ENCODE assay signal across 10 cellular contexts in genomic region chr19:13825489-13826475, GRCh38.
A peak's percentile ranks its signal among the peaks of the same experiment; 100 is the strongest.
DNase-seq lines count a peak whose midpoint lies in the region; ATAC-seq and TF ChIP-seq lines count a peak whose summit lies in the region.
"Had no signal": no experiment of that assay in that cellular context is flagged by ENCODE, and none has a peak within 500 bp of the region (broad histone marks: within the 10 kb centered on the region; RNA-seq: fewer than 3 reads in every experiment).

No MANE protein-coding gene starts in this region.

- no peaks in the 10 kb centered on the region for H3K27me3 Mint-ChIP-seq in nephron (ENCODE audit: low read depth)

- DNase-seq in DMS53 (lab: John Stamatoyannopoulos, UW) (peak; percentile 48), DMS53 treated with DMSO at 0.1 percent for 48 hours (lab: John Stamatoyannopoulos, UW; ENCODE audit: unreplicated experiment) (no peak), adipocyte (ENCODE audit: low read depth) (peak; percentile 23), NCI-H1105 (lab: John Stamatoyannopoulos, UW) (no peak)
- DNase-seq in activated T-cell treated with anti-CD3 and anti-CD28 coated beads, Interleukin-2, amount 50 U/mL, for 1 hour = no peak
- DNase-seq: small intestine, transverse colon had no signal

- CTCF ChIA-PET in HEK293 (lab: Yijun Ruan, JAX) = interaction anchor here (0.6 to 2.2 kb wide), 3 partner anchors 36 to 953 kb away, joined by 3 to 7 read pairs (median 4); no protein-coding TSS in a partner anchor

- no peak overlapping the region for H3K27ac ChIP-seq in HEK293 (ENCODE audit: extremely low read depth, low read depth, low read length)
- H3K27ac ChIP-seq: transverse colon had no signal

- H3K9me3 ChIP-seq in HEK293 (ENCODE audit: control insufficient read depth, insufficient read depth, low read depth, low read length) = no peaks in the 10 kb centered on the region
- H3K9me3 ChIP-seq in adipocyte (ENCODE audit: control insufficient read depth, low read length) = no peaks in the 10 kb centered on the region
- H3K9me3 ChIP-seq: transverse colon had no signal

- H3K4me3 Mint-ChIP-seq in nephron = no peak overlapping the region

- no peaks in the 10 kb centered on the region for H3K4me1 ChIP-seq in HEK293 (ENCODE audit: control insufficient read depth, insufficient read depth, low read length)
- H3K4me1 ChIP-seq in adipocyte (ENCODE audit: control insufficient read depth, insufficient read depth, low read length) = peaks cover 12% of the 10 kb centered on the region
- H3K4me1 ChIP-seq: transverse colon had no signal

- no peak overlapping the region for H3K9ac ChIP-seq in adipocyte (ENCODE audit: low read length)

- H3K36me3 ChIP-seq in HEK293 (ENCODE audit: control insufficient read depth in 2 of 2, insufficient read depth in 1 of 2, low read length in 2 of 2) (peaks cover 0 to 21% of the 10 kb centered on the region in 2 experiments; a peak in 2 of 3 replicates), adipocyte (ENCODE audit: control insufficient read depth, insufficient read depth, low read length, severe bottlenecking) (no peaks in the 10 kb centered on the region)
- H3K36me3 ChIP-seq: transverse colon had no signal

- H3K27me3 ChIP-seq in adipocyte (replicated peaks; ENCODE audit: control insufficient read depth, insufficient read depth, low read length) = no peaks in the 10 kb centered on the region
- H3K27me3 ChIP-seq: transverse colon had no signal

- TF ChIP-seq CTCF in HEK293 (tag by site-specific recombination; IDR thresholded peaks at IDR 0.05) (0 out of 2 replicates have a peak, but pooled peaks have one; percentile 3), nephron (IDR thresholded peaks at IDR 0.05; ENCODE audit: unreplicated experiment in 3 of 3) (no peak)

- POLR2A ChIA-PET in HEK293 (lab: Yijun Ruan, JAX) = interaction anchor here (0.7 kb wide), 1 partner anchor 168 kb away, joined by 5 read pairs; no protein-coding TSS in a partner anchor

- no peak for ATAC-seq in GM18519 (IDR thresholded peaks at IDR 0.05; ENCODE audit: low FRiP score, unreplicated experiment)

- H3K27ac Mint-ChIP-seq in nephron = peak overlapping the region; percentile 30 to 81 (median 63)

- H3K36me3 Mint-ChIP-seq in nephron (ENCODE audit: low read depth) = peaks cover 60% of the 10 kb centered on the region

- peaks cover 8% of the 10 kb centered on the region for H3K4me1 Mint-ChIP-seq in nephron

- no peaks in the 10 kb centered on the region for H3K9me3 Mint-ChIP-seq in nephron

- H3K4me3 ChIP-seq in HEK293 (ENCODE audit: low read depth, low read length) = no peak overlapping the region
- H3K4me3 ChIP-seq in adipocyte (ENCODE audit: low read length) = no peak overlapping the region
- H3K4me3 ChIP-seq: transverse colon had no signal

TF ChIP-seq in HEK293, 187 proteins besides CTCF, POLR2A, EP300 and RAD21:
- TF ChIP-seq ZNF792 (tag by site-specific recombination; IDR thresholded peaks at IDR 0.05) (no peak), ZNF76 (tag by site-specific recombination; IDR thresholded peaks at IDR 0.05; ENCODE audit: borderline replicate concordance, low read depth) (peak; percentile 42; the same call in 1 of the 2 replicates), ZNF561 (tag by site-specific recombination; IDR thresholded peaks at IDR 0.05; ENCODE audit: borderline replicate concordance) (no peak), ZNF266 (tag by site-specific recombination; IDR thresholded peaks at IDR 0.05; ENCODE audit: low read depth) (peak; percentile 39; the same call in 1 of the 2 replicates), SP3 (tag by site-specific recombination; IDR thresholded peaks at IDR 0.05) (peak; percentile 35; the same call in 1 of the 2 replicates), ZFP3 (tag by site-specific recombination; IDR thresholded peaks at IDR 0.05; ENCODE audit: low read depth) (no peak), ZNF521 (tag by site-specific recombination; IDR thresholded peaks at IDR 0.05) (no peak), KLF8 (tag by site-specific recombination; IDR thresholded peaks at IDR 0.05) (peak; percentile 78; the same call in 1 of the 2 replicates), ZNF707 (tag by site-specific recombination; IDR thresholded peaks at IDR 0.05) (no peak), GLIS1 (tag by site-specific recombination; IDR thresholded peaks at IDR 0.05) (peak; percentile 72), KLF9 (tag by site-specific recombination; IDR thresholded peaks at IDR 0.05; ENCODE audit: low read depth) (peak; percentile 82), KLF10 (tag by site-specific recombination; IDR thresholded peaks at IDR 0.05) (peak; percentile 57), SP2 (tag by site-specific recombination; IDR thresholded peaks at IDR 0.05) (peak; percentile 38; the same call in 1 of the 2 replicates), ZBTB17 (tag by site-specific recombination; IDR thresholded peaks at IDR 0.05) (peak; percentile 36), ZNF664 (tag by site-specific recombination; IDR thresholded peaks at IDR 0.05) (no peak), GLI4 (tag by site-specific recombination; IDR thresholded peaks at IDR 0.05) (no peak), ZNF654 (tag by site-specific recombination; IDR thresholded peaks at IDR 0.05; ENCODE audit: low read depth) (no peak)
- TF ChIP-seq, protein P1, sequence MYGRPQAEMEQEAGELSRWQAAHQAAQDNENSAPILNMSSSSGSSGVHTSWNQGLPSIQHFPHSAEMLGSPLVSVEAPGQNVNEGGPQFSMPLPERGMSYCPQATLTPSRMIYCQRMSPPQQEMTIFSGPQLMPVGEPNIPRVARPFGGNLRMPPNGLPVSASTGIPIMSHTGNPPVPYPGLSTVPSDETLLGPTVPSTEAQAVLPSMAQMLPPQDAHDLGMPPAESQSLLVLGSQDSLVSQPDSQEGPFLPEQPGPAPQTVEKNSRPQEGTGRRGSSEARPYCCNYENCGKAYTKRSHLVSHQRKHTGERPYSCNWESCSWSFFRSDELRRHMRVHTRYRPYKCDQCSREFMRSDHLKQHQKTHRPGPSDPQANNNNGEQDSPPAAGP (tag by site-specific recombination; IDR thresholded peaks at IDR 0.05) = 0 out of 2 replicates have a peak, but pooled peaks have one; percentile 18
- TF ChIP-seq, protein P2, sequence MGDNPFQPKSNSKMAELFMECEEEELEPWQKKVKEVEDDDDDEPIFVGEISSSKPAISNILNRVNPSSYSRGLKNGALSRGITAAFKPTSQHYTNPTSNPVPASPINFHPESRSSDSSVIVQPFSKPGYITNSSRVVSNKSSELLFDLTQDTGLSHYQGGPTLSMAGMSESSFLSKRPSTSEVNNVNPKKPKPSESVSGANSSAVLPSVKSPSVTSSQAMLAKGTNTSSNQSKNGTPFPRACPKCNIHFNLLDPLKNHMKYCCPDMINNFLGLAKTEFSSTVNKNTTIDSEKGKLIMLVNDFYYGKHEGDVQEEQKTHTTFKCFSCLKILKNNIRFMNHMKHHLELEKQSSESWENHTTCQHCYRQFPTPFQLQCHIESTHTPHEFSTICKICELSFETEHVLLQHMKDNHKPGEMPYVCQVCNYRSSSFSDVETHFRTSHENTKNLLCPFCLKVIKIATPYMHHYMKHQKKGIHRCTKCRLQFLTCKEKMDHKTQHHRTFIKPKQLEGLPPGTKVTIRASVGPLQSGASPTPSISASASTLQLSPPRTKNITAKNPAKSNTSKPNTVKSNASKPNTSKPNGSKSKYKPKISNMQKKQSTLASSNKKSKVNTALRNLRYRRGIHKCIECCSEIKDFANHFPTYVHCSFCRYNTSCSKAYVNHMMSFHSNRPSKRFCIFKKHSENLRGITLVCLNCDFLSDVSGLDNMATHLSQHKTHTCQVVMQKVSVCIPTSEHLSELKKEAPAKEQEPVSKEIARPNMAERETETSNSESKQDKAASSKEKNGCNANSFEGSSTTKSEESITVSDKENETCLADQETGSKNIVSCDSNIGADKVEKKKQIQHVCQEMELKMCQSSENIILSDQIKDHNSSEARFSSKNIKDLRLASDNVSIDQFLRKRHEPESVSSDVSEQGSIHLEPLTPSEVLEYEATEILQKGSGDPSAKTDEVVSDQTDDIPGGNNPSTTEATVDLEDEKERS (tag by site-specific recombination; IDR thresholded peaks at IDR 0.05) = no peak
- TF ChIP-seq, protein P3, sequence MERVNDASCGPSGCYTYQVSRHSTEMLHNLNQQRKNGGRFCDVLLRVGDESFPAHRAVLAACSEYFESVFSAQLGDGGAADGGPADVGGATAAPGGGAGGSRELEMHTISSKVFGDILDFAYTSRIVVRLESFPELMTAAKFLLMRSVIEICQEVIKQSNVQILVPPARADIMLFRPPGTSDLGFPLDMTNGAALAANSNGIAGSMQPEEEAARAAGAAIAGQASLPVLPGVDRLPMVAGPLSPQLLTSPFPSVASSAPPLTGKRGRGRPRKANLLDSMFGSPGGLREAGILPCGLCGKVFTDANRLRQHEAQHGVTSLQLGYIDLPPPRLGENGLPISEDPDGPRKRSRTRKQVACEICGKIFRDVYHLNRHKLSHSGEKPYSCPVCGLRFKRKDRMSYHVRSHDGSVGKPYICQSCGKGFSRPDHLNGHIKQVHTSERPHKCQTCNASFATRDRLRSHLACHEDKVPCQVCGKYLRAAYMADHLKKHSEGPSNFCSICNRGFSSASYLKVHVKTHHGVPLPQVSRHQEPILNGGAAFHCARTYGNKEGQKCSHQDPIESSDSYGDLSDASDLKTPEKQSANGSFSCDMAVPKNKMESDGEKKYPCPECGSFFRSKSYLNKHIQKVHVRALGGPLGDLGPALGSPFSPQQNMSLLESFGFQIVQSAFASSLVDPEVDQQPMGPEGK (tag by site-specific recombination; IDR thresholded peaks at IDR 0.05) = 0 out of 2 replicates have a peak, but pooled peaks have one; percentile 23

Comparison
In these comparisons a context has a peak if more than half of its experiments do, and no peak if none do; other contexts are left out.
1. DNase-seq: peak in DMS53 (single experiment) and adipocyte (single experiment); none in DMS53 treated with DMSO at 0.1 percent for 48 hours (single experiment), NCI-H1105 (single experiment) and activated T-cell treated with anti-CD3 and anti-CD28 coated beads, Interleukin-2, amount 50 U/mL, for 1 hour (single experiment).